In the genomic region with DNA sequence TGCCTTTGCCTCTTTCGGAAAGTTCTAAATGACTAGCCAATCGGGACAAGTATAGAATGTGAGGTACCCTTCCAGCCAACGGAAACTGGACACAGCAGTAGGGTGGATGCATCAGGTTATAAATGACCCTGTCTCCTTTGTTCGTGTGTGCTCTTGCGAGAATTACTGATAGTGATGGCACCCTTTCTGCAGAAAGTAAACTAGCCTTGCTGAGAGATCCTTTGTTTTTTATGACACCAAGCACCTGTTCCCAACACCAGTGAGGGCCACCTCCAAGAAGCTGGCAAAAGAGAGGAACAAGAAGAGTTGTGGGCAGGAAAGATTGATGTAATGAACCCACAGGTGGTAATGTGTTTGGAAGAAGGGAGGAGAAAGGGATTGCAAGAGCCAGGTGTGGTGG, we compare ENCODE assay signal across 2 cellular contexts.
TF ChIP-seq lines count a peak whose summit lies in the region.

No MANE protein-coding gene starts in this region.

TF ChIP-seq in HEK293, 187 proteins besides CTCF, POLR2A, EP300 and RAD21:
- 0 out of 2 replicates have a peak, but pooled peaks have one; percentile 12 for TF ChIP-seq SCRT1 (tag by site-specific recombination; IDR thresholded peaks at IDR 0.05; ENCODE audit: borderline replicate concordance)
- peak; percentile 69 for TF ChIP-seq SETDB1 (IDR thresholded peaks at IDR 0.05; ENCODE audit: insufficient read length, low read length)
- no peak for TF ChIP-seq EGR2 (tag by site-specific recombination; IDR thresholded peaks at IDR 0.05; ENCODE audit: low read depth)
- TF ChIP-seq, protein P1, sequence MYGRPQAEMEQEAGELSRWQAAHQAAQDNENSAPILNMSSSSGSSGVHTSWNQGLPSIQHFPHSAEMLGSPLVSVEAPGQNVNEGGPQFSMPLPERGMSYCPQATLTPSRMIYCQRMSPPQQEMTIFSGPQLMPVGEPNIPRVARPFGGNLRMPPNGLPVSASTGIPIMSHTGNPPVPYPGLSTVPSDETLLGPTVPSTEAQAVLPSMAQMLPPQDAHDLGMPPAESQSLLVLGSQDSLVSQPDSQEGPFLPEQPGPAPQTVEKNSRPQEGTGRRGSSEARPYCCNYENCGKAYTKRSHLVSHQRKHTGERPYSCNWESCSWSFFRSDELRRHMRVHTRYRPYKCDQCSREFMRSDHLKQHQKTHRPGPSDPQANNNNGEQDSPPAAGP (tag by site-specific recombination; IDR thresholded peaks at IDR 0.05): no peak
- TF ChIP-seq, protein P2, sequence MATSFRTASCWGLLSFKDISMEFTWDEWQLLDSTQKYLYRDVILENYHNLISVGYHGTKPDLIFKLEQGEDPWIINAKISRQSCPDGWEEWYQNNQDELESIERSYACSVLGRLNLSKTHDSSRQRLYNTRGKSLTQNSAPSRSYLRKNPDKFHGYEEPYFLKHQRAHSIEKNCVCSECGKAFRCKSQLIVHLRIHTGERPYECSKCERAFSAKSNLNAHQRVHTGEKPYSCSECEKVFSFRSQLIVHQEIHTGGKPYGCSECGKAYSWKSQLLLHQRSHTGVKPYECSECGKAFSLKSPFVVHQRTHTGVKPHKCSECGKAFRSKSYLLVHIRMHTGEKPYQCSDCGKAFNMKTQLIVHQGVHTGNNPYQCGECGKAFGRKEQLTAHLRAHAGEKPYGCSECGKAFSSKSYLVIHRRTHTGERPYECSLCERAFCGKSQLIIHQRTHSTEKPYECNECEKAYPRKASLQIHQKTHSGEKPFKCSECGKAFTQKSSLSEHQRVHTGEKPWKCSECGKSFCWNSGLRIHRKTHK (tag by site-specific recombination; IDR thresholded peaks at IDR 0.05): no peak
- TF ChIP-seq ZBTB17 (tag by site-specific recombination; IDR thresholded peaks at IDR 0.05): no peak
- TF ChIP-seq MEIS1 (CRISPR knock-in tag; IDR thresholded peaks at IDR 0.05; ENCODE audit: borderline replicate concordance): no peak
- TF ChIP-seq ZNF211 (tag by site-specific recombination; IDR thresholded peaks at IDR 0.05; ENCODE audit: low read depth): no peak

TF ChIP-seq in H1, 55 proteins besides CTCF, POLR2A, EP300 and RAD21:
- TF ChIP-seq, protein P3, sequence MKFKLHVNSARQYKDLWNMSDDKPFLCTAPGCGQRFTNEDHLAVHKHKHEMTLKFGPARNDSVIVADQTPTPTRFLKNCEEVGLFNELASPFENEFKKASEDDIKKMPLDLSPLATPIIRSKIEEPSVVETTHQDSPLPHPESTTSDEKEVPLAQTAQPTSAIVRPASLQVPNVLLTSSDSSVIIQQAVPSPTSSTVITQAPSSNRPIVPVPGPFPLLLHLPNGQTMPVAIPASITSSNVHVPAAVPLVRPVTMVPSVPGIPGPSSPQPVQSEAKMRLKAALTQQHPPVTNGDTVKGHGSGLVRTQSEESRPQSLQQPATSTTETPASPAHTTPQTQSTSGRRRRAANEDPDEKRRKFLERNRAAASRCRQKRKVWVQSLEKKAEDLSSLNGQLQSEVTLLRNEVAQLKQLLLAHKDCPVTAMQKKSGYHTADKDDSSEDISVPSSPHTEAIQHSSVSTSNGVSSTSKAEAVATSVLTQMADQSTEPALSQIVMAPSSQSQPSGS (IDR thresholded peaks at IDR 0.05; ENCODE audit: low read length): no peak
- TF ChIP-seq, protein P4, sequence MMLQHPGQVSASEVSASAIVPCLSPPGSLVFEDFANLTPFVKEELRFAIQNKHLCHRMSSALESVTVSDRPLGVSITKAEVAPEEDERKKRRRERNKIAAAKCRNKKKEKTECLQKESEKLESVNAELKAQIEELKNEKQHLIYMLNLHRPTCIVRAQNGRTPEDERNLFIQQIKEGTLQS (IDR thresholded peaks at IDR 0.05; ENCODE audit: insufficient read depth, low read depth, low read length): no peak
- no peak for TF ChIP-seq NANOG (IDR thresholded peaks at IDR 0.05; ENCODE audit: insufficient read depth, low read depth, low read length, poor library complexity, severe bottlenecking)
- TF ChIP-seq PHF8 (conservative IDR thresholded peaks at IDR 0.05; ENCODE audit: low read depth, low read length): no peak
- TF ChIP-seq FOSL1 (IDR thresholded peaks at IDR 0.05; ENCODE audit: insufficient read depth, low read depth, low read length): no peak
- no peak for TF ChIP-seq CBX8 (IDR thresholded peaks at IDR 0.05; ENCODE audit: borderline replicate concordance, low read depth, low read length)
- TF ChIP-seq KDM4A (IDR thresholded peaks at IDR 0.05; ENCODE audit: low read depth, low read length, severe bottlenecking): no peak
- no peak for TF ChIP-seq SIRT6 (IDR thresholded peaks at IDR 0.05; ENCODE audit: low read length)
- no peak for TF ChIP-seq TEAD4 (IDR thresholded peaks at IDR 0.05; ENCODE audit: low read depth, low read length)
